Comparison of ENCODE assay signal across 8 cellular contexts in the genomic region with DNA sequence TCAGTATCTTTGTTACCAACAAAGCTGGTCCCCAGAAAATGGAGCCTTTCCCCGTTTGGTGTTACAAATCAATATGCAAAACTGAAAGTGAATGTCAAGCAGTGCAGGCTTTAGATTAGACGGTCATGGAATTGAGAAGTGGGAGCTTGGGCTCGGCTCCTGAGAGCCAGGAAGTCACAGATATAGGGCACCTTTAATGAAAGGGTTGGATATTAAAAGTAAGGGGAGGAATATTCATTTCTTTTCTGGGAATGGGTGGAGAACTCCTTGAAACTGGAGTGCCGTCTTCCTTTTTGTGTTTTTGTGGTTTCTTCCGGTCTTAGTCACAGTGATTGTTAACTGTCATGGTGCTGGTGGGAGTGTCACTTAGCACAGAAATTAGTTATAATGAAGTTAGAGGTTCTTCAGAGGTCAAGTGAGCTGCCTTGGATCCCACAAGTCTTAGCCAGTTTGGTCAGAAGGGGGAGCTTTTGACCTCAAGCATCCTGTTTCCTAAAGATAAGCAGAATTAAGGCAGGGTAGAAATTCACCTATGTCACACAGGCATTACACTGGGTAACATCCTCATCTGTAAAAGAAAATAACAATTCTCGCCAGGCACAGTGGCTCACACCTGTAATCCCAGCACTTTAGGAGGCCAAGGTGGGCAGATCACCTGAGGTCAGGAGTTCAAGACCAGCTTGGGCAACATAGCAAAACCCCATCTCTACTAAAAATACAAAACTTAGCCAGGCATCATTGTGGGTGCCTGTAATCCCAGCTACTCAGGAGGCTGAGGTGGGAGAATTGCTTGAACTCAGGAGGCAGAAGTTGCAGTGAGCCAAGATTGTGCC. TPM values are rescaled to one million over a fixed set of nuclear protein-coding genes. Genes with fewer than 3 reads are reported as not detected.
DNase-seq lines count a peak whose midpoint lies in the region; ATAC-seq, FAIRE-seq and TF ChIP-seq lines count a peak whose summit lies in the region.

No MANE protein-coding gene starts in this region.

- peak; percentile 69 for ATAC-seq in GM18502 (IDR thresholded peaks at IDR 0.05; ENCODE audit: poor library complexity, unreplicated experiment)
- peak; percentile 51 for ATAC-seq in HG02938 (IDR thresholded peaks at IDR 0.05; ENCODE audit: unreplicated experiment)
- peak; percentile 86 for ATAC-seq in K562

- CTCF ChIA-PET in K562 (lab: Yijun Ruan, JAX; ENCODE audit: low intra/inter-chr PET ratio) = interaction anchor here (0.5 to 0.8 kb wide), 3 partner anchors 9 to 30 kb away, joined by 3 to 4 read pairs (median 3); partner anchors contain the start of gene EIF1

- POLR2A ChIA-PET in K562 (lab: Yijun Ruan, JAX) = interaction anchor here (0.6 to 9.1 kb wide), 23 partner anchors 11 to 1393 kb away, joined by 3 to 406 read pairs (median 3); partner anchors contain the start of genes EIF1 and JUP

- H2AFZ ChIP-seq in K562 (ENCODE audit: low read depth, low read length) = peak overlapping the region; percentile 52

- TF ChIP-seq CTCF in K562 (IDR thresholded peaks at IDR 0.05 in 2 of 3, conservative IDR thresholded peaks at IDR 0.05 in 1 of 3; ENCODE audit: insufficient read depth in 2 of 3, low read depth in 1 of 3, low read length in 3 of 3) (peak; percentile 50 to 84 (median 62); a peak in 5 of 6 replicates), liver (IDR thresholded peaks at IDR 0.05; ENCODE audit: low read depth, low read length, missing input control) (no peak)

- peak overlapping the region; percentile 82 for H3K4me2 ChIP-seq in K562 (ENCODE audit: insufficient read depth, low read length)

- in situ Hi-C loops in K562 (cut with MboI) = no loop called here

- no peaks in the 10 kb centered on the region for H3K27me3 ChIP-seq in K562 (ENCODE audit: control insufficient read depth in 2 of 2, insufficient read depth in 2 of 2, low read length in 2 of 2)
- H3K27me3 ChIP-seq in liver (ENCODE audit: control insufficient read depth in 4 of 4, insufficient read depth in 4 of 4, low read length in 3 of 4) = no peaks in the 10 kb centered on the region
- no peaks in the 10 kb centered on the region for H3K27me3 ChIP-seq in thymus (ENCODE audit: control insufficient read depth, insufficient read depth)

- H3K4me3 ChIP-seq in K562 (peak overlapping the region; percentile 26), liver (ENCODE audit: low read depth in 1 of 3, low read length in 3 of 3) (peak overlapping the region in 2 of 3 donors; percentile 7 to 17), thymus (ENCODE audit: low read length) (peak overlapping the region; percentile 31)

- intact Hi-C loops in K562 (cut with micrococcal nuclease) = loop anchor here (1.0 kb wide), 1 partner anchor 9 kb away; the partner anchor contains the start of gene EIF1

- H3K9me1 ChIP-seq in K562 (ENCODE audit: control insufficient read depth, insufficient read depth, low read length) = no peaks in the 10 kb centered on the region

- DNase-seq in SIG-M5 (lab: John Stamatoyannopoulos, UW) (peak; percentile 54), K562 (ENCODE audit: extremely low read depth in 1 of 4, low spot score in 3 of 4) (peak; percentile 69 to 97 (median 78)), NCI-H2227 treated with DMSO at 0.1 percent for 48 hours (lab: John Stamatoyannopoulos, UW) (no peak), anterior cingulate cortex (lab: John Stamatoyannopoulos, UW) (no peak)

- H3K9ac ChIP-seq in K562 (ENCODE audit: insufficient read depth in 1 of 2, low read depth in 2 of 2, low read length in 2 of 2) (peak overlapping the region; percentile 82 to 84), liver (ENCODE audit: low read depth in 1 of 2, low read length in 2 of 2) (peak overlapping the region in 1 of 2 donors; percentile 16)

- no peaks in the 10 kb centered on the region for H4K20me1 ChIP-seq in K562 (replicated peaks; ENCODE audit: control insufficient read depth, insufficient read depth, low read length)

- TF ChIP-seq RAD21 in K562 (CRISPR knock-in tag; conservative IDR thresholded peaks at IDR 0.05 in 1 of 2, IDR thresholded peaks at IDR 0.05 in 1 of 2) (peak; percentile 45 to 67; a peak in 3 of 4 replicates), liver (IDR thresholded peaks at IDR 0.05) (no peak)

- H3K36me3 ChIP-seq in K562 (ENCODE audit: control insufficient read depth, insufficient read depth, low read length) (no peaks in the 10 kb centered on the region), liver (ENCODE audit: control insufficient read depth in 4 of 4, insufficient read depth in 3 of 4, low read depth in 1 of 4, low read length in 3 of 4) (no peaks in the 10 kb centered on the region), thymus (ENCODE audit: control insufficient read depth, insufficient read depth) (no peaks in the 10 kb centered on the region)

- FAIRE-seq in K562 (lab: Jason Lieb, UNC) = peak; percentile 99

- 0% methylated on average over 6 of the region's 6 CpGs for WGBS in K562 (ENCODE audit: insufficient coverage, low coverage, missing lambda C conversion rate)
- WGBS in liver = 23% methylated on average over 6 of the region's 6 CpGs
- WGBS in thymus = 6% methylated on average over 6 of the region's 6 CpGs

- no peaks in the 10 kb centered on the region for H3K79me2 ChIP-seq in K562 (ENCODE audit: control insufficient read depth, insufficient read depth, low read length)

- H3K4me1 ChIP-seq in K562 (replicated peaks in 1 of 2; ENCODE audit: control insufficient read depth in 2 of 2, insufficient read depth in 2 of 2, low read length in 2 of 2) (peaks cover 28 to 47% of the 10 kb centered on the region in 2 experiments), liver (ENCODE audit: control insufficient read depth in 4 of 4, insufficient read depth in 4 of 4, low read length in 3 of 4) (peaks cover 2 to 13% (median 10%) of the 10 kb centered on the region in 4 donors), thymus (ENCODE audit: control insufficient read depth, insufficient read depth, low read length) (no peaks in the 10 kb centered on the region)

- H3K9me3 ChIP-seq in K562 (replicated peaks; ENCODE audit: control insufficient read depth, insufficient read depth, low read depth, low read length) = 0 out of 2 replicates have a peak, but pooled peaks cover 3% of the 10 kb centered on the region
- no peaks in the 10 kb centered on the region for H3K9me3 ChIP-seq in liver (ENCODE audit: control insufficient read depth in 4 of 4, low read length in 3 of 4)
- H3K9me3 ChIP-seq in thymus (ENCODE audit: control insufficient read depth) = no peaks in the 10 kb centered on the region

- no TSS peak for BruUV-seq in K562 (replicated peaks; lab: Mats Ljungman, UMichigan)

- peak overlapping the region; percentile 98 for H3K27ac ChIP-seq in K562 (ENCODE audit: extremely low read depth, low read depth, low read length)
- H3K27ac ChIP-seq in liver (ENCODE audit: low read depth in 1 of 2, low read length in 2 of 2) = peak overlapping the region; percentile 45 to 80
- peak overlapping the region; percentile 74 for H3K27ac ChIP-seq in thymus (ENCODE audit: low read depth)

- TF ChIP-seq EP300 in K562 (IDR thresholded peaks at IDR 0.05; ENCODE audit: low read length) = peak; percentile 96

- no peak for TF ChIP-seq POLR2A in K562 (conservative IDR thresholded peaks at IDR 0.05)

RNA-seq across cellular contexts. Expression of gene EIF1, which starts 9.6 kb away (rescaled TPM):
- 298 and 342 TPM in 2 replicates for total RNA-seq in K562 (2011; cell fraction: chromatin; rRNA removed; ENCODE audit: low replicate concordance)
- 197 and 220 TPM in 2 replicates for total RNA-seq in K562 (2011; cell fraction: nucleolus; rRNA removed)
- 315 and 402 TPM in 2 replicates for total RNA-seq in K562 (2011; cell fraction: nucleoplasm; rRNA removed)
- 81.3 and 85.7 TPM in 2 replicates for total RNA-seq in K562 (2014; rRNA removed)
- 95.4 and 115 TPM in 2 replicates for total RNA-seq in K562 (2014; rRNA removed; fragmentation: Illumina TruSeq; extraction: Trizol)
- 67.0 and 77.8 TPM in 2 replicates for total RNA-seq in K562 (2015; rRNA removed; fragmentation: Illumina TruSeq; extraction: Trizol)
- 880 and 965 TPM in 2 replicates for total RNA-seq in K562 (2021)
- 255 and 320 TPM in 2 replicates for polyA plus RNA-seq in K562 (2011; rRNA removed)
- 104 and 119 TPM in 2 replicates for polyA plus RNA-seq in K562 (2011; cell fraction: cytosol; rRNA removed)
- polyA plus RNA-seq in K562 (2011; cell fraction: nucleus; rRNA removed) = 247 and 265 TPM in 2 replicates
- polyA plus RNA-seq in K562 (2012) = 675 and 2,132 TPM in 2 replicates
- polyA plus RNA-seq in K562 (2014; fragmentation: Illumina TruSeq; extraction: Trizol) = 612 and 683 TPM in 2 replicates
- polyA plus RNA-seq in K562 (2014; fragmentation: Nextera tagmentation; extraction: Ambion mirVana) = 1,000 to 10,000 TPM; 1,018 to 1,204 TPM
- polyA plus RNA-seq in K562 (2014; rRNA removed) = 236 and 297 TPM in 2 replicates
- polyA minus RNA-seq in K562 (2011; rRNA and poly(A)+ RNA removed) = 97.5 and 123 TPM in 2 replicates
- 123 and 125 TPM in 2 replicates for polyA minus RNA-seq in K562 (2011; cell fraction: cytosol; rRNA and poly(A)+ RNA removed)
- polyA minus RNA-seq in K562 (2011; cell fraction: nucleus; rRNA and poly(A)+ RNA removed) = 139 and 151 TPM in 2 replicates
- 10 to 100 TPM; 56.5 to 61.0 TPM for total RNA-seq in liver
- polyA plus RNA-seq in liver = 100 to 1,000 TPM; 258 to 755 TPM
- 1,051 TPM for polyA plus RNA-seq in thymus

RNA-seq across cellular contexts. Expression of gene GAST, which starts 33.0 kb away (rescaled TPM):
- total RNA-seq in K562 (2011; cell fraction: chromatin; rRNA removed; ENCODE audit: low replicate concordance) = not detected in 2 replicates
- total RNA-seq in K562 (2011; cell fraction: nucleolus; rRNA removed) = not detected in 2 replicates
- total RNA-seq in K562 (2011; cell fraction: nucleoplasm; rRNA removed) = not detected in 2 replicates
- total RNA-seq in K562 (2014; rRNA removed) (not detected in 2 replicates), K562 (2014; rRNA removed; fragmentation: Illumina TruSeq; extraction: Trizol) (not detected in 2 replicates), K562 (2015; rRNA removed; fragmentation: Illumina TruSeq; extraction: Trizol) (not detected in 2 replicates), K562 (2021) (not detected in 2 replicates), liver (not detected)
- polyA plus RNA-seq in K562 (2011; rRNA removed) (not detected in 2 replicates), K562 (2014; fragmentation: Illumina TruSeq; extraction: Trizol) (not detected in 2 replicates), K562 (2014; fragmentation: Nextera tagmentation; extraction: Ambion mirVana) (not detected), K562 (2014; rRNA removed) (not detected in 2 replicates), liver (not detected), thymus (77.6 TPM)
- polyA plus RNA-seq in K562 (2011; cell fraction: cytosol; rRNA removed) = not detected in 2 replicates
- not detected in 2 replicates for polyA plus RNA-seq in K562 (2011; cell fraction: nucleus; rRNA removed)
- polyA plus RNA-seq in K562 (2012) = not detected in 2 replicates
- not detected in 2 replicates for polyA minus RNA-seq in K562 (2011; rRNA and poly(A)+ RNA removed)
- polyA minus RNA-seq in K562 (2011; cell fraction: cytosol; rRNA and poly(A)+ RNA removed) = not detected in 2 replicates
- polyA minus RNA-seq in K562 (2011; cell fraction: nucleus; rRNA and poly(A)+ RNA removed) = not detected in 2 replicates

RNA-seq across cellular contexts. Expression of gene KRT17, which starts 54.7 kb away (rescaled TPM):
- not detected in 2 replicates for total RNA-seq in K562 (2011; cell fraction: chromatin; rRNA removed; ENCODE audit: low replicate concordance)
- total RNA-seq in K562 (2011; cell fraction: nucleolus; rRNA removed) = not detected in 2 replicates
- not detected in 2 replicates for total RNA-seq in K562 (2011; cell fraction: nucleoplasm; rRNA removed)
- total RNA-seq in K562 (2014; rRNA removed) (0.23 TPM in 1 of 2 replicates, not detected in the other), K562 (2014; rRNA removed; fragmentation: Illumina TruSeq; extraction: Trizol) (not detected in 2 replicates), K562 (2015; rRNA removed; fragmentation: Illumina TruSeq; extraction: Trizol) (not detected in 2 replicates), K562 (2021) (not detected in 2 replicates), liver (not detected)
- polyA plus RNA-seq in K562 (2011; rRNA removed) (0.16 and 0.25 TPM in 2 replicates), K562 (2014; fragmentation: Illumina TruSeq; extraction: Trizol) (not detected in 2 replicates), K562 (2014; fragmentation: Nextera tagmentation; extraction: Ambion mirVana) (not detected), K562 (2014; rRNA removed) (not detected in 2 replicates), liver (under 1 TPM in 1 of 2 donors, not detected in 1; 0.15 TPM), thymus (2,044 TPM)
- not detected in 2 replicates for polyA plus RNA-seq in K562 (2011; cell fraction: cytosol; rRNA removed)
- polyA plus RNA-seq in K562 (2011; cell fraction: nucleus; rRNA removed) = 0.18 TPM in 1 of 2 replicates, not detected in the other
- polyA plus RNA-seq in K562 (2012) = 0.44 TPM in 1 of 2 replicates, not detected in the other
- polyA minus RNA-seq in K562 (2011; rRNA and poly(A)+ RNA removed) = not detected in 2 replicates
- polyA minus RNA-seq in K562 (2011; cell fraction: cytosol; rRNA and poly(A)+ RNA removed) = 10.2 and 35.5 TPM in 2 replicates
- 3.6 and 8.2 TPM in 2 replicates for polyA minus RNA-seq in K562 (2011; cell fraction: nucleus; rRNA and poly(A)+ RNA removed)

RNA-seq across cellular contexts. Expression of gene HAP1, which starts 55.3 kb away (rescaled TPM):
- 0.09 TPM in 1 of 2 replicates, not detected in the other for total RNA-seq in K562 (2011; cell fraction: chromatin; rRNA removed; ENCODE audit: low replicate concordance)
- not detected in 2 replicates for total RNA-seq in K562 (2011; cell fraction: nucleolus; rRNA removed)
- not detected in 2 replicates for total RNA-seq in K562 (2011; cell fraction: nucleoplasm; rRNA removed)
- under 0.01 TPM in 1 of 2 replicates, not detected in the other for total RNA-seq in K562 (2014; rRNA removed)
- not detected in 2 replicates for total RNA-seq in K562 (2014; rRNA removed; fragmentation: Illumina TruSeq; extraction: Trizol)
- 0.04 TPM in 1 of 2 replicates, not detected in the other for total RNA-seq in K562 (2015; rRNA removed; fragmentation: Illumina TruSeq; extraction: Trizol)
- total RNA-seq in K562 (2021) = 0.09 TPM in 1 of 2 replicates, not detected in the other
- polyA plus RNA-seq in K562 (2011; rRNA removed) = not detected in 2 replicates
- 0.04 TPM in 1 of 2 replicates, not detected in the other for polyA plus RNA-seq in K562 (2011; cell fraction: cytosol; rRNA removed)
- polyA plus RNA-seq in K562 (2011; cell fraction: nucleus; rRNA removed) = 0.07 and 0.15 TPM in 2 replicates
- polyA plus RNA-seq in K562 (2012) = 0.04 TPM in 1 of 2 replicates, not detected in the other
- not detected in 2 replicates for polyA plus RNA-seq in K562 (2014; fragmentation: Illumina TruSeq; extraction: Trizol)
- not detected for polyA plus RNA-seq in K562 (2014; fragmentation: Nextera tagmentation; extraction: Ambion mirVana)
- polyA plus RNA-seq in K562 (2014; rRNA removed) = not detected in 2 replicates
- not detected in 2 replicates for polyA minus RNA-seq in K562 (2011; rRNA and poly(A)+ RNA removed)
- polyA minus RNA-seq in K562 (2011; cell fraction: cytosol; rRNA and poly(A)+ RNA removed) = not detected in 2 replicates
- not detected in 2 replicates for polyA minus RNA-seq in K562 (2011; cell fraction: nucleus; rRNA and poly(A)+ RNA removed)
- under 1 TPM; under 0.01 to 0.05 TPM for total RNA-seq in liver
- polyA plus RNA-seq in liver = under 1 TPM; 0.02 to 0.04 TPM
- polyA plus RNA-seq in thymus = 4.0 TPM

Comparison
In these comparisons a context has a peak if more than half of its experiments do, and no peak if none do; other contexts are left out.
1. DNase-seq: peak in SIG-M5 (single experiment) and K562 (4 of 4); none in NCI-H2227 treated with DMSO at 0.1 percent for 48 hours (single experiment) and anterior cingulate cortex (0 of 58).
2. RNA of gene GAST, which starts 33.0 kb away (polyA plus RNA-seq): 77.6 TPM in thymus (single experiment); not detected in K562 and not detected in liver; every median in the first group is over 10 times any median in the second.
3. RNA of gene KRT17, which starts 54.7 kb away (polyA plus RNA-seq): 2,044 TPM in thymus (single experiment); 0.15 TPM in liver and 0.16 to 0.44 TPM in K562; every median in the first group is over 1,000 times any median in the second.
4. Peak in every context shown above with its lines, with median percentiles within 50 percentile points of each other: ATAC-seq, H3K27ac ChIP-seq and H3K4me3 ChIP-seq.